Comparison of ENCODE assay signal across 32 cellular contexts in the genomic region with DNA sequence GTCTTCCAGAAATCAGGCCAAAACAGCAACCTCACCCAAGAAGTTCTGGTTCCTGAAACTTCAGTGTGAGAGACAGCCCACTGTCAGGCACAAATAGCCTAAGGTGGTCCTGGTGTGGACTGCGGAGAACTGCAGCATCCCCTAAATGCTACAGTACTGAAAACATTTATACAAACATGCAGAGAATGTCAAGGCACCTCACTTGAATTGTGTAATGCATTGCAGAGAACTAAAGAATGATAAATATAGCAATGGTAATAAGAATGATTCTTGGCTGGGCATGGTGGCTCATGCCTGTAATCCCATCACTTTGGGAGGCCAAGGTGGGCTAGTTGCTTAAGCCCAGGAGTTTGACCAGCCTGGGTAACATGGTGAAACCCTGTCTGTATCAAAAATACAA.
"Had no signal": no experiment of that assay in that cellular context is flagged by ENCODE, and none has a peak within 500 bp of the region (broad histone marks: within the 10 kb centered on the region; RNA-seq: fewer than 3 reads in every experiment).

No MANE protein-coding gene starts in this region.

- H3K36me3 Mint-ChIP-seq: activated CD8-positive, alpha-beta memory T cell treated with anti-CD3 and anti-CD28 coated beads, Interleukin-2, amount 10 ng/mL, durations not matched to agents 7 days and 5 days had no signal

- H3K9me3 Mint-ChIP-seq: activated CD4-positive, alpha-beta memory T cell treated with anti-CD3 and anti-CD28 coated beads for 36 hours; activated CD4-positive, alpha-beta T cell treated with anti-CD3 and anti-CD28 coated beads, Interleukin-2, amount 10 ng/mL, durations not matched to agents 24 days and 14 days; activated T-helper 1 cell treated with anti-CD3 and anti-CD28 coated beads, Interleukin-12 subunit alpha, Interleukin-12 subunit beta, Interleukin-2, Interleukin-4 antibody, amounts not matched to agents 30 ng/mL and 10 ng/mL and 1 ng/mL, durations not matched to agents 14 hours and 24 hours and 36 hours; activated T-helper 2 cell treated with anti-CD3 and anti-CD28 coated beads, Interferon-gamma antibody, Interleukin-2, Interleukin-4, amounts not matched to agents 10 μg/mL and 5 μg/mL and 100 μg/mL, durations not matched to agents 14 hours and 24 hours and 36 hours; brain; effector memory CD8-positive, alpha-beta T cell had no signal

- H3K4me3 Mint-ChIP-seq: activated CD4-positive, alpha-beta memory T cell treated with anti-CD3 and anti-CD28 coated beads for 36 hours; activated CD4-positive, alpha-beta T cell treated with anti-CD3 and anti-CD28 coated beads for 36 hours; activated CD4-positive, alpha-beta T cell treated with anti-CD3 and anti-CD28 coated beads, Interleukin-2, amount 10 ng/mL, durations not matched to agents 24 days and 14 days; activated CD8-positive, alpha-beta memory T cell treated with anti-CD3 and anti-CD28 coated beads, Interleukin-2, amount 10 ng/mL, durations not matched to agents 7 days and 5 days; activated CD8-positive, alpha-beta T cell treated with anti-CD3 and anti-CD28 coated beads, Interleukin-2, amount 10 ng/mL, durations not matched to agents 7 days and 5 days; activated naive CD8-positive, alpha-beta T cell; activated T-helper 1 cell treated with anti-CD3 and anti-CD28 coated beads, Interleukin-12 subunit alpha, Interleukin-12 subunit beta, Interleukin-2, Interleukin-4 antibody, amounts not matched to agents 30 ng/mL and 10 ng/mL and 1 ng/mL, durations not matched to agents 14 hours and 24 hours and 36 hours; brain; effector memory CD8-positive, alpha-beta T cell had no signal

- H3K4me3 ChIP-seq: ascending aorta, breast epithelium, cardiac muscle cell, coronary artery, esophagus muscularis mucosa, gastrocnemius medialis, heart right ventricle had no signal

- DNase-seq: activated CD4-positive, alpha-beta memory T cell treated with anti-CD3 and anti-CD28 coated beads for 36 hours; activated CD4-positive, alpha-beta T cell treated with anti-CD3 and anti-CD28 coated beads for 36 hours; activated CD4-positive, alpha-beta T cell treated with anti-CD3 and anti-CD28 coated beads, Interleukin-2, amount 10 ng/mL, durations not matched to agents 24 days and 14 days; activated CD4-positive, CD25-positive, alpha-beta regulatory T cell; activated CD4-positive, CD25-positive, alpha-beta regulatory T cell treated with anti-CD3 and anti-CD28 coated beads, Interleukin-2, amount 50 U/mL, for 72 hours; activated CD8-positive, alpha-beta memory T cell treated with anti-CD3 and anti-CD28 coated beads, Interleukin-2, amount 10 ng/mL, durations not matched to agents 7 days and 5 days; activated CD8-positive, alpha-beta memory T cell treated with anti-CD3 and anti-CD28 coated beads, Interleukin-2, amount 50 U/mL, for 4 hours; activated CD8-positive, alpha-beta T cell treated with anti-CD3 and anti-CD28 coated beads, Interleukin-2, amount 10 ng/mL, durations not matched to agents 7 days and 5 days; activated gamma-delta T cell; activated naive CD4-positive, alpha-beta T cell treated with anti-CD3 and anti-CD28 coated beads, Interleukin-2, amount 50 U/mL, for 16 hours; activated naive CD4-positive, alpha-beta T cell treated with Interleukin-2 at 50 U/mL for 16 hours; activated T-cell treated with anti-CD3 and anti-CD28 coated beads, Interleukin-2, amount 50 U/mL, for 1 hour; activated T-cell treated with anti-CD3 and anti-CD28 coated beads, Interleukin-2, amount 50 U/mL, for 48 hours; central memory CD4-positive, alpha-beta T cell; cerebellar nuclear complex; dermis blood vessel endothelial cell; effector CD4-positive, alpha-beta T cell; effector memory CD8-positive, alpha-beta T cell; erythroblast; foreskin keratinocyte; gastrocnemius medialis; heart right ventricle; T-helper 2 cell had no signal

- H3K27ac ChIP-seq: ascending aorta, breast epithelium, cardiac muscle cell, coronary artery, esophagus muscularis mucosa, foreskin keratinocyte, gastrocnemius medialis, heart right ventricle had no signal

- H3K4me1 ChIP-seq: ascending aorta, breast epithelium, gastrocnemius medialis had no signal

- H3K36me3 ChIP-seq: ascending aorta, breast epithelium, cardiac muscle cell, esophagus muscularis mucosa, gastrocnemius medialis had no signal

- H3K27ac Mint-ChIP-seq: activated CD4-positive, alpha-beta memory T cell treated with anti-CD3 and anti-CD28 coated beads for 36 hours; activated CD4-positive, alpha-beta T cell treated with anti-CD3 and anti-CD28 coated beads for 36 hours; activated CD4-positive, alpha-beta T cell treated with anti-CD3 and anti-CD28 coated beads, Interleukin-2, amount 10 ng/mL, durations not matched to agents 24 days and 14 days; activated CD8-positive, alpha-beta memory T cell treated with anti-CD3 and anti-CD28 coated beads, Interleukin-2, amount 10 ng/mL, durations not matched to agents 7 days and 5 days; activated CD8-positive, alpha-beta T cell treated with anti-CD3 and anti-CD28 coated beads, Interleukin-2, amount 10 ng/mL, durations not matched to agents 7 days and 5 days; activated naive CD8-positive, alpha-beta T cell; activated T-helper 1 cell treated with anti-CD3 and anti-CD28 coated beads, Interleukin-12 subunit alpha, Interleukin-12 subunit beta, Interleukin-2, Interleukin-4 antibody, amounts not matched to agents 30 ng/mL and 10 ng/mL and 1 ng/mL, durations not matched to agents 14 hours and 24 hours and 36 hours; activated T-helper 2 cell treated with anti-CD3 and anti-CD28 coated beads, Interferon-gamma antibody, Interleukin-2, Interleukin-4, amounts not matched to agents 10 μg/mL and 5 μg/mL and 100 μg/mL, durations not matched to agents 14 hours and 24 hours and 36 hours; brain; effector memory CD8-positive, alpha-beta T cell had no signal

- H3K27me3 ChIP-seq: ascending aorta, breast epithelium, cardiac muscle cell, esophagus muscularis mucosa, foreskin keratinocyte, gastrocnemius medialis had no signal

- H3K9me3 ChIP-seq: ascending aorta, breast epithelium, esophagus muscularis mucosa, gastrocnemius medialis, heart right ventricle had no signal

- H3K27me3 Mint-ChIP-seq: activated CD4-positive, alpha-beta memory T cell treated with anti-CD3 and anti-CD28 coated beads for 36 hours; activated CD4-positive, alpha-beta T cell treated with anti-CD3 and anti-CD28 coated beads for 36 hours; activated CD4-positive, alpha-beta T cell treated with anti-CD3 and anti-CD28 coated beads, Interleukin-2, amount 10 ng/mL, durations not matched to agents 24 days and 14 days; activated naive CD8-positive, alpha-beta T cell; effector memory CD8-positive, alpha-beta T cell had no signal

- H3K4me1 Mint-ChIP-seq: activated CD4-positive, alpha-beta T cell treated with anti-CD3 and anti-CD28 coated beads, Interleukin-2, amount 10 ng/mL, durations not matched to agents 24 days and 14 days had no signal
